In genomic region chr10:60517805-60518204, GRCh38 we compare ENCODE assay signal across 21 cellular contexts.
"Had no signal": no experiment of that assay in that cellular context is flagged by ENCODE, and none has a peak within 500 bp of the region (broad histone marks: within the 10 kb centered on the region; RNA-seq: fewer than 3 reads in every experiment).

No MANE protein-coding gene starts in this region.

- H3K36me3 ChIP-seq: esophagus squamous epithelium, heart left ventricle, ovary, sigmoid colon, tibial artery, uterus had no signal

- H3K4me1 ChIP-seq: esophagus squamous epithelium, sigmoid colon, tibial artery, uterus had no signal

- H3K27me3 ChIP-seq: esophagus squamous epithelium, heart left ventricle, ovary, sigmoid colon, tibial artery, uterus had no signal

- FAIRE-seq: frontal cortex had no signal

- H3K36me3 Mint-ChIP-seq: activated CD8-positive, alpha-beta memory T cell treated with anti-CD3 and anti-CD28 coated beads, Interleukin-2, amount 10 ng/mL, durations not matched to agents 7 days and 5 days; activated naive CD4-positive, alpha-beta T cell treated with anti-CD3 and anti-CD28 coated beads, Interleukin-2, amount 10 ng/mL, durations not matched to agents 7 days and 5 days; immature natural killer cell; stimulated activated memory B cell treated with anti-CD40 and anti-IgM and Interleukin-4, amounts not matched to agents 10 μg/mL and 1 μg/mL and 100 μg/mL, for 72 hours had no signal

- H3K9me3 ChIP-seq: esophagus squamous epithelium, heart left ventricle, ovary, sigmoid colon, tibial artery, uterus had no signal

- H3K27ac Mint-ChIP-seq: activated CD8-positive, alpha-beta memory T cell treated with anti-CD3 and anti-CD28 coated beads, Interleukin-2, amount 10 ng/mL, durations not matched to agents 7 days and 5 days; activated naive CD4-positive, alpha-beta T cell treated with anti-CD3 and anti-CD28 coated beads, Interleukin-2, amount 10 ng/mL, durations not matched to agents 7 days and 5 days; immature natural killer cell; stimulated activated memory B cell treated with anti-CD40 and anti-IgM and Interleukin-4, amounts not matched to agents 10 μg/mL and 1 μg/mL and 100 μg/mL, for 72 hours had no signal

- DNase-seq: activated CD4-positive, alpha-beta T cell treated with anti-CD3 and anti-CD28 coated beads for 1 hour; activated CD4-positive, alpha-beta T cell treated with anti-CD3 and anti-CD28 coated beads, Interleukin-2, amount 50 U/mL, for 48 hours; activated CD8-positive, alpha-beta memory T cell treated with anti-CD3 and anti-CD28 coated beads, Interleukin-2, amount 10 ng/mL, durations not matched to agents 7 days and 5 days; activated naive CD4-positive, alpha-beta T cell treated with anti-CD3 and anti-CD28 coated beads, Interleukin-2, amount 10 ng/mL, durations not matched to agents 7 days and 5 days; activated T-cell treated with anti-CD3 and anti-CD28 coated beads, Interleukin-2, amount 50 U/mL, for 1 hour; central memory CD4-positive, alpha-beta T cell; esophagus squamous epithelium; heart left ventricle; immature natural killer cell; midbrain; ovary; sigmoid colon; stimulated activated CD4-positive, alpha-beta T cell treated with anti-CD3 and anti-CD28 coated beads, Interleukin-2, amount 100 ng/mL, for 24 hours; tibial artery; uterus had no signal

- H3K27ac ChIP-seq: coronary artery, esophagus squamous epithelium, heart left ventricle, ovary, sigmoid colon, tibial artery, uterus, VCaP had no signal

- H3K27me3 Mint-ChIP-seq: activated CD8-positive, alpha-beta memory T cell treated with anti-CD3 and anti-CD28 coated beads, Interleukin-2, amount 10 ng/mL, durations not matched to agents 7 days and 5 days; activated naive CD4-positive, alpha-beta T cell treated with anti-CD3 and anti-CD28 coated beads, Interleukin-2, amount 10 ng/mL, durations not matched to agents 7 days and 5 days; stimulated activated memory B cell treated with anti-CD40 and anti-IgM and Interleukin-4, amounts not matched to agents 10 μg/mL and 1 μg/mL and 100 μg/mL, for 72 hours had no signal

- H3K4me3 Mint-ChIP-seq: activated CD8-positive, alpha-beta memory T cell treated with anti-CD3 and anti-CD28 coated beads, Interleukin-2, amount 10 ng/mL, durations not matched to agents 7 days and 5 days; activated naive CD4-positive, alpha-beta T cell treated with anti-CD3 and anti-CD28 coated beads, Interleukin-2, amount 10 ng/mL, durations not matched to agents 7 days and 5 days; immature natural killer cell; neural crest cell; stimulated activated memory B cell treated with anti-CD40 and anti-IgM and Interleukin-4, amounts not matched to agents 10 μg/mL and 1 μg/mL and 100 μg/mL, for 72 hours had no signal

- H3K9me3 Mint-ChIP-seq: activated naive CD4-positive, alpha-beta T cell treated with anti-CD3 and anti-CD28 coated beads, Interleukin-2, amount 10 ng/mL, durations not matched to agents 7 days and 5 days had no signal

- H3K4me1 Mint-ChIP-seq: activated CD8-positive, alpha-beta memory T cell treated with anti-CD3 and anti-CD28 coated beads, Interleukin-2, amount 10 ng/mL, durations not matched to agents 7 days and 5 days; activated naive CD4-positive, alpha-beta T cell treated with anti-CD3 and anti-CD28 coated beads, Interleukin-2, amount 10 ng/mL, durations not matched to agents 7 days and 5 days; immature natural killer cell had no signal

- H3K4me3 ChIP-seq: coronary artery, esophagus squamous epithelium, heart left ventricle, lung, ovary, sigmoid colon, tibial artery, uterus had no signal
